In genomic region chr1:200784576-200784975, GRCh38 we compare ENCODE assay signal across 17 cellular contexts. TPM values are rescaled to one million over a fixed set of nuclear protein-coding genes. Genes with fewer than 3 reads are reported as not detected.
DNase-seq lines count a peak whose midpoint lies in the region; ATAC-seq and TF ChIP-seq lines count a peak whose summit lies in the region.
"Had no signal": no experiment of that assay in that cellular context is flagged by ENCODE, and none has a peak within 500 bp of the region (broad histone marks: within the 10 kb centered on the region; RNA-seq: fewer than 3 reads in every experiment).

No MANE protein-coding gene starts in this region.

- H3K4me1 Mint-ChIP-seq in HFFc6 (ENCODE audit: low read depth) = peaks cover 57% of the 10 kb centered on the region

- ATAC-seq in HG02642 (IDR thresholded peaks at IDR 0.05; ENCODE audit: poor library complexity, unreplicated experiment) = no peak
- ATAC-seq: CD8-positive, alpha-beta T cell; SK-N-SH treated with all-trans-retinoic acid at 6 μM for 48 hours had no signal

- peaks cover 30% of the 10 kb centered on the region for H3K36me3 Mint-ChIP-seq in HFFc6 (ENCODE audit: low read depth)

- no peaks in the 10 kb centered on the region for H3K9me3 Mint-ChIP-seq in HFFc6
- H3K9me3 Mint-ChIP-seq: CD8-positive, alpha-beta T cell had no signal

- H3K4me3 Mint-ChIP-seq in HFFc6 = peak overlapping the region; percentile 52
- H3K4me3 Mint-ChIP-seq: CD8-positive, alpha-beta T cell had no signal

- TF ChIP-seq CTCF in HFFc6 (IDR thresholded peaks at IDR 0.05) = no peak

- peak overlapping the region; percentile 45 for H3K27ac Mint-ChIP-seq in HFFc6
- H3K27ac Mint-ChIP-seq: CD8-positive, alpha-beta T cell had no signal

- DNase-seq in HFFc6 (peak; percentile 67), amniotic epithelial cell (ENCODE audit: low read depth) (peak; percentile 61), iris pigment epithelial cell (ENCODE audit: low read depth) (peak; percentile 72), NCI-H446 (lab: John Stamatoyannopoulos, UW) (no peak), NCI-H510A (lab: John Stamatoyannopoulos, UW) (no peak)
- no peak for DNase-seq in activated CD4-positive, alpha-beta T cell treated with anti-CD3 and anti-CD28 coated beads for 4 hours
- DNase-seq: CD8-positive, alpha-beta T cell; DMS153; GF-D8; MG63; NCI-H1417 treated with DMSO at 0.1 percent for 48 hours; NCI-H187; NCI-H748 treated with DMSO at 0.1 percent for 48 hours; NK-92 treated with Interleukin-12 subunit alpha and Interleukin-12 subunit beta, amount 100 ng/mL, for 24 hours; SHP77 treated with DMSO at 0.1 percent for 48 hours had no signal

- no peaks in the 10 kb centered on the region for H3K27me3 Mint-ChIP-seq in HFFc6 (ENCODE audit: insufficient read depth)

RNA-seq across cellular contexts. Expression of gene CAMSAP2, which starts 45.9 kb away (rescaled TPM):
- 10 to 100 TPM; 30.2 to 35.6 (median 33.3) TPM for total RNA-seq in HFFc6 (2021; fragmentation: NEBNext Ultra II Directional; extraction: Animal tissue kit (Norgen Biotek cat#: 25700))

Comparison
In these comparisons a context has a peak if more than half of its experiments do, and no peak if none do; other contexts are left out.
1. DNase-seq: peak in HFFc6 (single experiment), amniotic epithelial cell (single experiment) and iris pigment epithelial cell (single experiment); none in NCI-H446 (0 of 2), activated CD4-positive, alpha-beta T cell treated with anti-CD3 and anti-CD28 coated beads for 4 hours (0 of 2) and NCI-H510A (single experiment).